1 cellular context compared by ENCODE assay signal in genomic region chr3:105807146-105807545, GRCh38.
TF ChIP-seq lines count a peak whose summit lies in the region.

No MANE protein-coding gene starts in this region.

TF ChIP-seq in SK-N-SH treated with all-trans-retinoic acid at 6 μM for 48 hours, 23 proteins besides CTCF, POLR2A, EP300 and RAD21 (continued from another document):
- no peak for TF ChIP-seq CSRNP3 (CRISPR knock-in tag; IDR thresholded peaks at IDR 0.05)
- no peak for TF ChIP-seq PATZ1 (CRISPR knock-in tag; IDR thresholded peaks at IDR 0.05; ENCODE audit: borderline replicate concordance)
- TF ChIP-seq CREB5 (CRISPR knock-in tag; IDR thresholded peaks at IDR 0.05; ENCODE audit: low read depth) = no peak
- no peak for TF ChIP-seq RARB (CRISPR knock-in tag; IDR thresholded peaks at IDR 0.05)
- no peak for TF ChIP-seq GLIS3 (CRISPR knock-in tag; IDR thresholded peaks at IDR 0.05)
- no peak for TF ChIP-seq ARNTL (CRISPR knock-in tag; IDR thresholded peaks at IDR 0.05; ENCODE audit: borderline replicate concordance, low read depth)
